ENCODE assay signal across 1 cellular context in the genomic region with DNA sequence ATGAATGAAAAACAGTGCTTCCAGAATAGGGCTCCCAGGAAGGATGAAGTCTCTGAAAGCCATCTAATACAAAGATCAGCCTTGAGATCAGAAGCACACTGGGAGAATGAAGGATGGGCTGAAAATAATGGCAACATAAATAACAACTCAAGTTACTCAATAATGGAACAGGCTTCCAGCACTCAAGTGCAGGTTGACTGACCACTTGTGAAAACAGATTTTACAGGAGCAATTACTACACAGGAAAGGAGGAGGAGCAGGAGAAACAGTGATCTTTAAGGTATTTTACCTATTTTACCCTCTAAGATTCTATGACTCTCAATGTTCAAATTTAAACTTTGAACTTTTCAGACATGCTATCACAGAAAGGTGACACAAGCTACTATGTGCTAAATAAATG.
TF ChIP-seq lines count a peak whose summit lies in the region.

No MANE protein-coding gene starts in this region.

TF ChIP-seq in WTC11, 78 proteins besides CTCF, POLR2A, EP300 and RAD21 (continued from another document):
- TF ChIP-seq, protein P1, sequence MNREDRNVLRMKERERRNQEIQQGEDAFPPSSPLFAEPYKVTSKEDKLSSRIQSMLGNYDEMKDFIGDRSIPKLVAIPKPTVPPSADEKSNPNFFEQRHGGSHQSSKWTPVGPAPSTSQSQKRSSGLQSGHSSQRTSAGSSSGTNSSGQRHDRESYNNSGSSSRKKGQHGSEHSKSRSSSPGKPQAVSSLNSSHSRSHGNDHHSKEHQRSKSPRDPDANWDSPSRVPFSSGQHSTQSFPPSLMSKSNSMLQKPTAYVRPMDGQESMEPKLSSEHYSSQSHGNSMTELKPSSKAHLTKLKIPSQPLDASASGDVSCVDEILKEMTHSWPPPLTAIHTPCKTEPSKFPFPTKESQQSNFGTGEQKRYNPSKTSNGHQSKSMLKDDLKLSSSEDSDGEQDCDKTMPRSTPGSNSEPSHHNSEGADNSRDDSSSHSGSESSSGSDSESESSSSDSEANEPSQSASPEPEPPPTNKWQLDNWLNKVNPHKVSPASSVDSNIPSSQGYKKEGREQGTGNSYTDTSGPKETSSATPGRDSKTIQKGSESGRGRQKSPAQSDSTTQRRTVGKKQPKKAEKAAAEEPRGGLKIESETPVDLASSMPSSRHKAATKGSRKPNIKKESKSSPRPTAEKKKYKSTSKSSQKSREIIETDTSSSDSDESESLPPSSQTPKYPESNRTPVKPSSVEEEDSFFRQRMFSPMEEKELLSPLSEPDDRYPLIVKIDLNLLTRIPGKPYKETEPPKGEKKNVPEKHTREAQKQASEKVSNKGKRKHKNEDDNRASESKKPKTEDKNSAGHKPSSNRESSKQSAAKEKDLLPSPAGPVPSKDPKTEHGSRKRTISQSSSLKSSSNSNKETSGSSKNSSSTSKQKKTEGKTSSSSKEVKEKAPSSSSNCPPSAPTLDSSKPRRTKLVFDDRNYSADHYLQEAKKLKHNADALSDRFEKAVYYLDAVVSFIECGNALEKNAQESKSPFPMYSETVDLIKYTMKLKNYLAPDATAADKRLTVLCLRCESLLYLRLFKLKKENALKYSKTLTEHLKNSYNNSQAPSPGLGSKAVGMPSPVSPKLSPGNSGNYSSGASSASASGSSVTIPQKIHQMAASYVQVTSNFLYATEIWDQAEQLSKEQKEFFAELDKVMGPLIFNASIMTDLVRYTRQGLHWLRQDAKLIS (CRISPR knock-in tag; IDR thresholded peaks at IDR 0.05; ENCODE audit: borderline replicate concordance) = no peak
- TF ChIP-seq ZNF121 (CRISPR knock-in tag; IDR thresholded peaks at IDR 0.05) (no peak), ZNF232 (CRISPR knock-in tag; IDR thresholded peaks at IDR 0.05) (no peak), ESRRA (CRISPR knock-in tag; IDR thresholded peaks at IDR 0.05; ENCODE audit: borderline replicate concordance) (no peak), GRHL2 (CRISPR knock-in tag; IDR thresholded peaks at IDR 0.05; ENCODE audit: insufficient replicate concordance, severe bottlenecking) (no peak), CREB1 (CRISPR knock-in tag; IDR thresholded peaks at IDR 0.05) (no peak), ZNF416 (CRISPR knock-in tag; IDR thresholded peaks at IDR 0.05) (no peak)
- TF ChIP-seq, protein P2, sequence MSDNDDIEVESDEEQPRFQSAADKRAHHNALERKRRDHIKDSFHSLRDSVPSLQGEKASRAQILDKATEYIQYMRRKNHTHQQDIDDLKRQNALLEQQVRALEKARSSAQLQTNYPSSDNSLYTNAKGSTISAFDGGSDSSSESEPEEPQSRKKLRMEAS (CRISPR knock-in tag; IDR thresholded peaks at IDR 0.05) = no peak
- TF ChIP-seq, protein P3, sequence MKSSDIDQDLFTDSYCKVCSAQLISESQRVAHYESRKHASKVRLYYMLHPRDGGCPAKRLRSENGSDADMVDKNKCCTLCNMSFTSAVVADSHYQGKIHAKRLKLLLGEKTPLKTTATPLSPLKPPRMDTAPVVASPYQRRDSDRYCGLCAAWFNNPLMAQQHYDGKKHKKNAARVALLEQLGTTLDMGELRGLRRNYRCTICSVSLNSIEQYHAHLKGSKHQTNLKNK (CRISPR knock-in tag; IDR thresholded peaks at IDR 0.05) = no peak
- TF ChIP-seq, protein P4, sequence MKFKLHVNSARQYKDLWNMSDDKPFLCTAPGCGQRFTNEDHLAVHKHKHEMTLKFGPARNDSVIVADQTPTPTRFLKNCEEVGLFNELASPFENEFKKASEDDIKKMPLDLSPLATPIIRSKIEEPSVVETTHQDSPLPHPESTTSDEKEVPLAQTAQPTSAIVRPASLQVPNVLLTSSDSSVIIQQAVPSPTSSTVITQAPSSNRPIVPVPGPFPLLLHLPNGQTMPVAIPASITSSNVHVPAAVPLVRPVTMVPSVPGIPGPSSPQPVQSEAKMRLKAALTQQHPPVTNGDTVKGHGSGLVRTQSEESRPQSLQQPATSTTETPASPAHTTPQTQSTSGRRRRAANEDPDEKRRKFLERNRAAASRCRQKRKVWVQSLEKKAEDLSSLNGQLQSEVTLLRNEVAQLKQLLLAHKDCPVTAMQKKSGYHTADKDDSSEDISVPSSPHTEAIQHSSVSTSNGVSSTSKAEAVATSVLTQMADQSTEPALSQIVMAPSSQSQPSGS (CRISPR knock-in tag; IDR thresholded peaks at IDR 0.05; ENCODE audit: borderline replicate concordance, low read depth) = no peak
- TF ChIP-seq, protein P5, sequence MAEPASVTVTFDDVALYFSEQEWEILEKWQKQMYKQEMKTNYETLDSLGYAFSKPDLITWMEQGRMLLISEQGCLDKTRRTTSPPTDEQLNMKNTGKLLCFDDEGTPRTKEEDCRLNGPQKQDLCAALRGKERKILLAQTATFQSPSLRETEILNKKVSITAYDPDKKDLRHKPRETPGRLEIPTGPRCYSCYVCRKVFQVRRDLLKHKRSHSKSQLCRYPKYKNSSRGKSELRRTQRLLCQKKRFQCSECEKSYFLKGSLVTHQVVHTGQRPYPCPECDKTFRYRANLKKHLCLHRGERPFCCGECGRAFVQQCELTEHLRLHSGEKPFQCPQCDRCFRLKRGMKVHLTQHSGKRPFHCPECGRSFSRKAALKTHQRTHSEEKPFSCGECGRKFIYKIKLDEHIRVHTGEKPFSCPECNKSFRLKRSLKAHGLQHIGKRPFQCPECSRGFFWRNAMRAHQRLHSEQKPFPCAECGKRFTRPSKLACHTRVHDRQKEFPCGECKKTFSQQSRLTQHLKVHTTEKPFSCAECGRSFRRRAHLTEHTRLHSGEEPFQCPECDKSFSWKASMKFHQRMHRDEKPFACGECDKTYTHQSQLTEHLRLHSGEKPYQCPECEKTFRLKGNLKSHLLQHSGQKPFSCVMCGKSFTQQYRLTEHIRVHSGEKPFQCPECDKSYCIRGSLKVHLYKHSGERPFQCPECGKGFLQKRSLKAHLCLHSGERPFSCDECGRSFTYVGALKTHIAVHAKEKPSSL (CRISPR knock-in tag; conservative IDR thresholded peaks at IDR 0.05) = no peak
- TF ChIP-seq, protein P6, sequence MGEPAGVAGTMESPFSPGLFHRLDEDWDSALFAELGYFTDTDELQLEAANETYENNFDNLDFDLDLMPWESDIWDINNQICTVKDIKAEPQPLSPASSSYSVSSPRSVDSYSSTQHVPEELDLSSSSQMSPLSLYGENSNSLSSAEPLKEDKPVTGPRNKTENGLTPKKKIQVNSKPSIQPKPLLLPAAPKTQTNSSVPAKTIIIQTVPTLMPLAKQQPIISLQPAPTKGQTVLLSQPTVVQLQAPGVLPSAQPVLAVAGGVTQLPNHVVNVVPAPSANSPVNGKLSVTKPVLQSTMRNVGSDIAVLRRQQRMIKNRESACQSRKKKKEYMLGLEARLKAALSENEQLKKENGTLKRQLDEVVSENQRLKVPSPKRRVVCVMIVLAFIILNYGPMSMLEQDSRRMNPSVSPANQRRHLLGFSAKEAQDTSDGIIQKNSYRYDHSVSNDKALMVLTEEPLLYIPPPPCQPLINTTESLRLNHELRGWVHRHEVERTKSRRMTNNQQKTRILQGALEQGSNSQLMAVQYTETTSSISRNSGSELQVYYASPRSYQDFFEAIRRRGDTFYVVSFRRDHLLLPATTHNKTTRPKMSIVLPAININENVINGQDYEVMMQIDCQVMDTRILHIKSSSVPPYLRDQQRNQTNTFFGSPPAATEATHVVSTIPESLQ (CRISPR knock-in tag; IDR thresholded peaks at IDR 0.05) = no peak
- TF ChIP-seq, protein P7, sequence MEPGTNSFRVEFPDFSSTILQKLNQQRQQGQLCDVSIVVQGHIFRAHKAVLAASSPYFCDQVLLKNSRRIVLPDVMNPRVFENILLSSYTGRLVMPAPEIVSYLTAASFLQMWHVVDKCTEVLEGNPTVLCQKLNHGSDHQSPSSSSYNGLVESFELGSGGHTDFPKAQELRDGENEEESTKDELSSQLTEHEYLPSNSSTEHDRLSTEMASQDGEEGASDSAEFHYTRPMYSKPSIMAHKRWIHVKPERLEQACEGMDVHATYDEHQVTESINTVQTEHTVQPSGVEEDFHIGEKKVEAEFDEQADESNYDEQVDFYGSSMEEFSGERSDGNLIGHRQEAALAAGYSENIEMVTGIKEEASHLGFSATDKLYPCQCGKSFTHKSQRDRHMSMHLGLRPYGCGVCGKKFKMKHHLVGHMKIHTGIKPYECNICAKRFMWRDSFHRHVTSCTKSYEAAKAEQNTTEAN (CRISPR knock-in tag; IDR thresholded peaks at IDR 0.05) = no peak
TF ChIP-seq in WTC11: peak in this region for 0.
